Comparison of ENCODE assay signal across 9 cellular contexts in the genomic region with DNA sequence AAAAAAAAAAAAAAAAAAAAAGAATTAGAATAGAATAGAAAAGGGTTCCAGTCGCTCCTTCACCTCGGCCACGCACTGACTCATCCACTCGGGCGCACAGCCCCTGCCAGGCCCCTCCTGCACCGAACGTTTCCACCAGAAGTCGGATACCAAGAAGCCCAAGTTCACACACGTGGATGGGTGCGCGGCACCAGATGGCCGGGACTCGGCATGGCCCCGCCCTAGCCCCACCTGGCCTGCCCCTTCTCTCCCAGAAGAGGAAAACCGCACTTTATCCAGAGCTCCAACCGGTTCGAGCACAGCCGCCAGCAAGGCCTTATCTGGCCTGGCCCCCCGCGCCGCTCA. TPM values are rescaled to one million over a fixed set of nuclear protein-coding genes. Genes with fewer than 3 reads are reported as not detected.
DNase-seq lines count a peak whose midpoint lies in the region; ATAC-seq and TF ChIP-seq lines count a peak whose summit lies in the region.
"Had no signal": no experiment of that assay in that cellular context is flagged by ENCODE, and none has a peak within 500 bp of the region (broad histone marks: within the 10 kb centered on the region; RNA-seq: fewer than 3 reads in every experiment).

No MANE protein-coding gene starts in this region.

- H3K4me1 Mint-ChIP-seq in activated CD4-positive, alpha-beta memory T cell treated with anti-CD3 and anti-CD28 coated beads for 36 hours (ENCODE audit: low read depth): peaks cover 40% of the 10 kb centered on the region

- peaks cover 26% of the 10 kb centered on the region for H3K27me3 Mint-ChIP-seq in activated CD4-positive, alpha-beta memory T cell treated with anti-CD3 and anti-CD28 coated beads for 36 hours

- POLR2A ChIA-PET in activated CD4-positive, alpha-beta memory T cell treated with anti-CD3 and anti-CD28 coated beads for 36 hours (lab: Charles Lee): interaction anchor here (0.9 to 1.0 kb wide), 2 partner anchors 35 to 48 kb away, joined by 3 to 4 read pairs; a partner anchor contains a TSS

- no peak overlapping the region for H3K27ac Mint-ChIP-seq in activated CD4-positive, alpha-beta memory T cell treated with anti-CD3 and anti-CD28 coated beads for 36 hours

- ATAC-seq in Right ventricle myocardium inferior (no peak), left cardiac atrium (no peak), upper lobe of left lung (ENCODE audit: low FRiP score in 2 of 2) (no peak), HG03342 (IDR thresholded peaks at IDR 0.05; ENCODE audit: unreplicated experiment) (no peak)

- peaks cover 45% of the 10 kb centered on the region for H3K27me3 ChIP-seq in iPS-15b (ENCODE audit: control insufficient read depth, insufficient read depth, low read length)
- H3K27me3 ChIP-seq in upper lobe of left lung: peaks cover 0 to 13% (median 7%) of the 10 kb centered on the region in 4 donors

- TF ChIP-seq CTCF in upper lobe of left lung (IDR thresholded peaks at IDR 0.05): no peak

- no peak for TF ChIP-seq POLR2A in upper lobe of left lung (IDR thresholded peaks at IDR 0.05)

- H3K36me3 Mint-ChIP-seq in activated CD4-positive, alpha-beta memory T cell treated with anti-CD3 and anti-CD28 coated beads for 36 hours: no peaks in the 10 kb centered on the region

- no peak for TF ChIP-seq EP300 in upper lobe of left lung (IDR thresholded peaks at IDR 0.05)

- intact Hi-C loops in Right ventricle myocardium inferior (cut with DNase I): no loop called here
- intact Hi-C loops in left cardiac atrium (cut with DNase I): no loop called here
- intact Hi-C loops in activated CD4-positive, alpha-beta memory T cell treated with anti-CD3 and anti-CD28 coated beads for 36 hours (cut with micrococcal nuclease): loop anchor here (2.0 to 5.0 kb wide), 2 partner anchors 34 to 39 kb away; a partner anchor contains a TSS

- H3K36me3 ChIP-seq in iPS-15b (ENCODE audit: control insufficient read depth, insufficient read depth, low read length): no peaks in the 10 kb centered on the region
- no peaks in the 10 kb centered on the region for H3K36me3 ChIP-seq in upper lobe of left lung

- H3K4me3 ChIP-seq in iPS-15b (ENCODE audit: low read depth, low read length) (peak overlapping the region; percentile 69), upper lobe of left lung (peak overlapping the region in 3 of 4 donors; percentile 52 to 55 (median 54))

- H3K9ac ChIP-seq in iPS-15b (ENCODE audit: low read depth, low read length): no peak overlapping the region

- peak overlapping the region; percentile 73 for H3K4me3 Mint-ChIP-seq in activated CD4-positive, alpha-beta memory T cell treated with anti-CD3 and anti-CD28 coated beads for 36 hours

- H3K9me3 ChIP-seq in iPS-15b (ENCODE audit: control insufficient read depth, insufficient read depth, low read length): no peaks in the 10 kb centered on the region
- no peaks in the 10 kb centered on the region for H3K9me3 ChIP-seq in upper lobe of left lung

- H3K4me1 ChIP-seq in iPS-15b (ENCODE audit: control insufficient read depth, insufficient read depth, low read length): peaks cover 11% of the 10 kb centered on the region
- H3K4me1 ChIP-seq in upper lobe of left lung: peaks cover 34 to 64% (median 38%) of the 10 kb centered on the region in 4 donors

- 23 to 36% methylated on average over 21 of the region's 21 CpGs for WGBS in upper lobe of left lung, 2 donors

- peak overlapping the region in 2 of 4 donors; percentile 73 to 77 for H3K27ac ChIP-seq in upper lobe of left lung

- CTCF ChIA-PET in activated CD4-positive, alpha-beta memory T cell treated with anti-CD3 and anti-CD28 coated beads for 36 hours (lab: Charles Lee): interaction anchor here (0.7 to 2.3 kb wide), 19 partner anchors 10 to 400 kb away, joined by 3 to 28 read pairs (median 7); a partner anchor contains a TSS

- no peaks in the 10 kb centered on the region for H3K9me3 Mint-ChIP-seq in activated CD4-positive, alpha-beta memory T cell treated with anti-CD3 and anti-CD28 coated beads for 36 hours

- peak; percentile 45 for DNase-seq in Right ventricle myocardium inferior (ENCODE audit: missing footprints)
- no peak for DNase-seq in left cardiac atrium
- DNase-seq in activated CD4-positive, alpha-beta memory T cell treated with anti-CD3 and anti-CD28 coated beads for 36 hours: peak; percentile 48
- no peak for DNase-seq in upper lobe of left lung
- no peak for DNase-seq in amniotic stem cell (lab: John Stamatoyannopoulos, UW)
- no peak for DNase-seq in nucleus accumbens (lab: John Stamatoyannopoulos, UW)

RNA-seq across cellular contexts. Expression of a gene that starts 5.9 kb away (rescaled TPM):
- not detected for total RNA-seq in Right ventricle myocardium inferior
- total RNA-seq in left cardiac atrium: under 1 TPM; 0.10 to 0.24 TPM
- under 1 TPM; 0.14 to 0.19 TPM for total RNA-seq in activated CD4-positive, alpha-beta memory T cell treated with anti-CD3 and anti-CD28 coated beads for 36 hours
- 1 to 10 TPM in 5 of 6 donors, under 1 TPM in 1; 0.46 to 9.4 (median 2.7) TPM for total RNA-seq in upper lobe of left lung
- total RNA-seq: NCI-H460 had no signal

RNA-seq across cellular contexts. Expression of a gene that starts 20.0 kb away (rescaled TPM):
- total RNA-seq in Right ventricle myocardium inferior (2.5 TPM), left cardiac atrium (1 to 10 TPM in 1 of 2 donors, under 1 TPM in 1; 0.88 to 1.7 TPM), upper lobe of left lung (10 to 100 TPM in 1 of 6 donors, 1 to 10 TPM in 5; 1.0 to 11.7 (median 6.9) TPM)
- not detected for total RNA-seq in activated CD4-positive, alpha-beta memory T cell treated with anti-CD3 and anti-CD28 coated beads for 36 hours

RNA-seq across cellular contexts. Expression of a gene that starts 35.4 kb away (rescaled TPM):
- total RNA-seq in Right ventricle myocardium inferior (28.0 TPM), left cardiac atrium (10 to 100 TPM; 24.3 to 25.8 TPM), upper lobe of left lung (10 to 100 TPM; 21.1 to 61.8 (median 33.0) TPM)
- total RNA-seq in activated CD4-positive, alpha-beta memory T cell treated with anti-CD3 and anti-CD28 coated beads for 36 hours: 10 to 100 TPM; 29.1 to 30.1 TPM

RNA-seq across cellular contexts. Expression of a gene that starts 38.3 kb away (rescaled TPM):
- total RNA-seq in Right ventricle myocardium inferior: 21.5 TPM
- 10 to 100 TPM; 17.6 to 18.8 TPM for total RNA-seq in left cardiac atrium
- total RNA-seq in activated CD4-positive, alpha-beta memory T cell treated with anti-CD3 and anti-CD28 coated beads for 36 hours: 1 to 10 TPM; 5.0 to 5.6 TPM
- 10 to 100 TPM; 12.0 to 24.1 (median 15.6) TPM for total RNA-seq in upper lobe of left lung

RNA-seq across cellular contexts. Expression of a gene that starts 46.3 kb away (rescaled TPM):
- total RNA-seq in Right ventricle myocardium inferior (7.2 TPM), left cardiac atrium (10 to 100 TPM in 1 of 2 donors, 1 to 10 TPM in 1; 9.7 to 13.6 TPM), upper lobe of left lung (1 to 10 TPM in 1 of 6 donors, under 1 TPM in 1, not detected in 4; 0.37 to 1.1 TPM)
- 1 to 10 TPM; 4.4 to 4.6 TPM for total RNA-seq in activated CD4-positive, alpha-beta memory T cell treated with anti-CD3 and anti-CD28 coated beads for 36 hours

Comparison
In these comparisons a context has a peak if more than half of its experiments do, and no peak if none do; other contexts are left out.
1. DNase-seq: peak in Right ventricle myocardium inferior (single experiment) and activated CD4-positive, alpha-beta memory T cell treated with anti-CD3 and anti-CD28 coated beads for 36 hours (single experiment); none in left cardiac atrium (single experiment), upper lobe of left lung (0 of 2), amniotic stem cell (single experiment) and nucleus accumbens (0 of 56).